21 cellular contexts compared by ENCODE assay signal in genomic region chr6:139821669-139822223, GRCh38.
"Had no signal": no experiment of that assay in that cellular context is flagged by ENCODE, and none has a peak within 500 bp of the region (broad histone marks: within the 10 kb centered on the region; RNA-seq: fewer than 3 reads in every experiment).

No MANE protein-coding gene starts in this region.

- H3K9me3 ChIP-seq: heart right ventricle, left ventricle myocardium inferior, tibial artery had no signal

- ATAC-seq: activated CD8-positive, alpha-beta memory T cell treated with anti-CD3 and anti-CD28 coated beads, Interleukin-2, amount 10 ng/mL, durations not matched to agents 7 days and 5 days; activated CD8-positive, alpha-beta T cell treated with anti-CD3 and anti-CD28 coated beads for 36 hours; heart right ventricle; right cardiac atrium; stimulated activated effector memory CD8-positive, alpha-beta T cell treated with anti-CD3 and anti-CD28 coated beads, Interleukin-12 subunit alpha, Interleukin-12 subunit beta, amount 100 ng/mL, for 72 hours; stimulated activated naive CD8-positive, alpha-beta T cell treated with anti-CD3 and anti-CD28 coated beads, Interleukin-15, amount 100 ng/mL, for 72 hours had no signal

- H3K4me3 ChIP-seq: coronary artery, heart right ventricle, left ventricle myocardium inferior, skin epidermis, tibial artery had no signal

- H3K9ac ChIP-seq: parathyroid adenoma had no signal

- DNase-seq: activated CD4-positive, alpha-beta T cell treated with anti-CD3 and anti-CD28 coated beads, Interleukin-2, amount 10 ng/mL, durations not matched to agents 7 days and 5 days; activated CD4-positive, CD25-positive, alpha-beta regulatory T cell treated with anti-CD3 and anti-CD28 coated beads, Interleukin-2, amount 50 U/mL, for 72 hours; activated CD8-positive, alpha-beta memory T cell treated with anti-CD3 and anti-CD28 coated beads, Interleukin-2, amount 10 ng/mL, durations not matched to agents 7 days and 5 days; activated CD8-positive, alpha-beta T cell treated with anti-CD3 and anti-CD28 coated beads for 36 hours; activated effector memory CD4-positive, alpha-beta T cell treated with anti-CD3 and anti-CD28 coated beads, Interleukin-2, amount 50 U/mL, for 16 hours; activated naive CD4-positive, alpha-beta T cell treated with anti-CD3 and anti-CD28 coated beads, Interleukin-2, amount 10 ng/mL, durations not matched to agents 7 days and 5 days; activated T-cell treated with anti-CD3 and anti-CD28 coated beads for 4 hours; cerebellar nuclear complex; endodermal cell; foreskin fibroblast; heart right ventricle; left ventricle myocardium inferior; right cardiac atrium; stimulated activated CD4-positive, alpha-beta T cell treated with anti-CD3 and anti-CD28 coated beads, Interleukin-2, amount 100 ng/mL, for 24 hours; stimulated activated naive CD8-positive, alpha-beta T cell treated with anti-CD3 and anti-CD28 coated beads, Interleukin-15, amount 100 ng/mL, for 72 hours; tibial artery; WERI-Rb-1 had no signal

- H3K4me1 ChIP-seq: heart right ventricle had no signal

- H3K79me2 ChIP-seq: parathyroid adenoma had no signal

- H3K36me3 ChIP-seq: heart right ventricle, left ventricle myocardium inferior, tibial artery, WERI-Rb-1 had no signal

- H3K27me3 ChIP-seq: heart right ventricle, tibial artery had no signal

- H3K27ac ChIP-seq: coronary artery, heart right ventricle, left ventricle myocardium inferior, parathyroid adenoma, skin epidermis, tibial artery, WERI-Rb-1 had no signal
